8 cellular contexts compared by ENCODE assay signal in genomic region chr6:10429638-10430427, GRCh38. TPM values are rescaled to one million over a fixed set of nuclear protein-coding genes. Genes with fewer than 3 reads are reported as not detected.
DNase-seq lines count a peak whose midpoint lies in the region; ATAC-seq and TF ChIP-seq lines count a peak whose summit lies in the region.

No MANE protein-coding gene starts in this region.

- H3K4me3 ChIP-seq in naive thymus-derived CD4-positive, alpha-beta T cell (ENCODE audit: low read length) = no peak overlapping the region
- H3K4me3 ChIP-seq in CD4-positive, alpha-beta memory T cell (ENCODE audit: low read length in 2 of 2) = no peak overlapping the region

- peak overlapping the region; percentile 8 for H3K4me3 Mint-ChIP-seq in chondrocyte (ENCODE audit: unreplicated experiment)
- peak overlapping the region in 3 of 10 donors; percentile 37 to 56 (median 37) for H3K4me3 Mint-ChIP-seq in naive thymus-derived CD4-positive, alpha-beta T cell
- H3K4me3 Mint-ChIP-seq in CD4-positive, alpha-beta memory T cell = peak overlapping the region in 2 of 8 donors; percentile 23 to 31

- H3K27me3 ChIP-seq in naive thymus-derived CD4-positive, alpha-beta T cell (ENCODE audit: control insufficient read depth in 2 of 2, insufficient read depth in 2 of 2, low read length in 2 of 2) = peaks cover 0 to 5% of the 10 kb centered on the region in 2 donors
- peaks cover 17% of the 10 kb centered on the region for H3K27me3 ChIP-seq in CD4-positive, alpha-beta memory T cell (ENCODE audit: insufficient read depth, low read length)

- no peak overlapping the region for H3K27ac Mint-ChIP-seq in chondrocyte (ENCODE audit: unreplicated experiment)
- H3K27ac Mint-ChIP-seq in naive thymus-derived CD4-positive, alpha-beta T cell = no peak overlapping the region
- no peak overlapping the region for H3K27ac Mint-ChIP-seq in CD4-positive, alpha-beta memory T cell

- ATAC-seq in GM19463 (IDR thresholded peaks at IDR 0.05; ENCODE audit: unreplicated experiment) = peak; percentile 49
- ATAC-seq in HG03457 (IDR thresholded peaks at IDR 0.05; ENCODE audit: unreplicated experiment) = peak; percentile 63
- peak; percentile 37 for ATAC-seq in naive thymus-derived CD4-positive, alpha-beta T cell

- H3K36me3 Mint-ChIP-seq in chondrocyte (ENCODE audit: low read depth) = no peaks in the 10 kb centered on the region
- no peaks in the 10 kb centered on the region for H3K36me3 Mint-ChIP-seq in naive thymus-derived CD4-positive, alpha-beta T cell
- no peaks in the 10 kb centered on the region for H3K36me3 Mint-ChIP-seq in CD4-positive, alpha-beta memory T cell

- H3K4me1 Mint-ChIP-seq in chondrocyte (ENCODE audit: low read depth) = peaks cover 23% of the 10 kb centered on the region
- peaks cover 4 to 32% (median 19%) of the 10 kb centered on the region in 7 donors for H3K4me1 Mint-ChIP-seq in naive thymus-derived CD4-positive, alpha-beta T cell
- H3K4me1 Mint-ChIP-seq in CD4-positive, alpha-beta memory T cell = peaks cover 13 to 29% (median 16%) of the 10 kb centered on the region in 4 donors

- TF ChIP-seq CTCF in chondrocyte (IDR thresholded peaks at IDR 0.05) = peak; percentile 96

- CTCF ChIA-PET in naive thymus-derived CD4-positive, alpha-beta T cell (lab: Charles Lee) = interaction anchor here (0.8 kb wide), 1 partner anchor 1448 kb away, joined by 3 read pairs; no protein-coding TSS in a partner anchor
- CTCF ChIA-PET in CD4-positive, alpha-beta memory T cell (lab: Charles Lee; ENCODE audit: partially characterized antibody) = interaction anchor here (1.1 to 1.4 kb wide), 3 partner anchors 36 to 1446 kb away, joined by 3 to 5 read pairs (median 3); no protein-coding TSS in a partner anchor

- no peaks in the 10 kb centered on the region for H3K36me3 ChIP-seq in naive thymus-derived CD4-positive, alpha-beta T cell (ENCODE audit: control insufficient read depth in 2 of 3, insufficient read depth in 3 of 3, low read length in 3 of 3)
- H3K36me3 ChIP-seq in CD4-positive, alpha-beta memory T cell (ENCODE audit: insufficient read depth, low read length) = no peaks in the 10 kb centered on the region

- POLR2A ChIA-PET in naive thymus-derived CD4-positive, alpha-beta T cell (lab: Charles Lee) = interaction anchor here (0.7 to 1.0 kb wide), 2 partner anchors 8 to 15 kb away, joined by 3 to 4 read pairs; no protein-coding TSS in a partner anchor
- POLR2A ChIA-PET in CD4-positive, alpha-beta memory T cell (lab: Charles Lee; ENCODE audit: partially characterized antibody) = no interaction called here

- peaks cover 0 to 10% of the 10 kb centered on the region in 2 donors for H3K4me1 ChIP-seq in naive thymus-derived CD4-positive, alpha-beta T cell (ENCODE audit: control insufficient read depth in 2 of 2, insufficient read depth in 2 of 2, low read length in 2 of 2)
- H3K4me1 ChIP-seq in CD4-positive, alpha-beta memory T cell (ENCODE audit: insufficient read depth, low read length) = peaks cover 21% of the 10 kb centered on the region

- DNase-seq in NCI-H524 (lab: John Stamatoyannopoulos, UW) (peak; percentile 36 to 65), NCI-H524 treated with DMSO at 0.1 percent for 48 hours (lab: John Stamatoyannopoulos, UW) (no peak), NOMO-1 treated with DMSO at 0.1 percent for 48 hours (lab: John Stamatoyannopoulos, UW; ENCODE audit: unreplicated experiment) (peak; percentile 46), chondrocyte (ENCODE audit: low spot score) (no peak)
- DNase-seq in naive thymus-derived CD4-positive, alpha-beta T cell = no peak
- no peak for DNase-seq in CD4-positive, alpha-beta memory T cell

- H3K9me3 Mint-ChIP-seq in chondrocyte (ENCODE audit: low read depth) = no peaks in the 10 kb centered on the region
- peaks cover 0 to 4% (median 0%) of the 10 kb centered on the region in 11 donors for H3K9me3 Mint-ChIP-seq in naive thymus-derived CD4-positive, alpha-beta T cell
- peaks cover 0 to 4% (median 0%) of the 10 kb centered on the region in 8 donors for H3K9me3 Mint-ChIP-seq in CD4-positive, alpha-beta memory T cell

- no peaks in the 10 kb centered on the region for H3K27me3 Mint-ChIP-seq in chondrocyte (ENCODE audit: low read depth)
- peaks cover 46 to 66% (median 52%) of the 10 kb centered on the region in 5 donors for H3K27me3 Mint-ChIP-seq in naive thymus-derived CD4-positive, alpha-beta T cell
- H3K27me3 Mint-ChIP-seq in CD4-positive, alpha-beta memory T cell = peaks cover 36 to 51% of the 10 kb centered on the region in 2 donors

- intact Hi-C loops in naive thymus-derived CD4-positive, alpha-beta T cell (cut with micrococcal nuclease) = loop anchor here (1.0 to 10.0 kb wide), 4 partner anchors 173 to 1447 kb away; no protein-coding TSS in a partner anchor
- intact Hi-C loops in CD4-positive, alpha-beta memory T cell (cut with micrococcal nuclease) = no loop called here

- no peaks in the 10 kb centered on the region for H3K9me3 ChIP-seq in naive thymus-derived CD4-positive, alpha-beta T cell (ENCODE audit: control insufficient read depth in 2 of 3, low read length in 3 of 3)
- H3K9me3 ChIP-seq in CD4-positive, alpha-beta memory T cell (ENCODE audit: control insufficient read depth in 1 of 2, low read length in 2 of 2) = no peaks in the 10 kb centered on the region

- no peak overlapping the region for H3K27ac ChIP-seq in naive thymus-derived CD4-positive, alpha-beta T cell (ENCODE audit: low read depth, low read length)
- H3K27ac ChIP-seq in CD4-positive, alpha-beta memory T cell (ENCODE audit: low read depth, low read length) = no peak overlapping the region

RNA-seq across cellular contexts. Expression of gene TFAP2A, which starts 15.0 kb away (rescaled TPM):
- 0.74 to 26.6 TPM (median 1.4 TPM) in 3 replicates for total RNA-seq in chondrocyte
- not detected for total RNA-seq in naive thymus-derived CD4-positive, alpha-beta T cell
- not detected for polyA plus RNA-seq in naive thymus-derived CD4-positive, alpha-beta T cell
- not detected for total RNA-seq in CD4-positive, alpha-beta memory T cell
- polyA plus RNA-seq in CD4-positive, alpha-beta memory T cell = not detected

Comparison
In these comparisons a context has a peak if more than half of its experiments do, and no peak if none do; other contexts are left out.
1. DNase-seq: peak in NCI-H524 (2 of 2) and NOMO-1 treated with DMSO at 0.1 percent for 48 hours (single experiment); none in NCI-H524 treated with DMSO at 0.1 percent for 48 hours (single experiment), chondrocyte (single experiment), naive thymus-derived CD4-positive, alpha-beta T cell (0 of 9) and CD4-positive, alpha-beta memory T cell (0 of 5).
2. Peak in every context shown above with its lines, with median percentiles within 50 percentile points of each other: ATAC-seq.